2 cellular contexts compared by ENCODE assay signal in genomic region chr5:139297439-139298133, GRCh38.
TF ChIP-seq lines count a peak whose summit lies in the region.

No MANE protein-coding gene starts in this region.

TF ChIP-seq in A549, 52 proteins besides CTCF, POLR2A, EP300 and RAD21:
- TF ChIP-seq CBX8 (IDR thresholded peaks at IDR 0.05) (no peak), SMC3 (IDR thresholded peaks at IDR 0.05) (no peak), HOXB5 (CRISPR knock-in tag; IDR thresholded peaks at IDR 0.05) (no peak), FOSL2 (IDR thresholded peaks at IDR 0.05) (no peak), FOSL2 (CRISPR knock-in tag; IDR thresholded peaks at IDR 0.05) (no peak), GATA3 (IDR thresholded peaks at IDR 0.05; ENCODE audit: borderline replicate concordance) (no peak), FOXS1 (CRISPR knock-in tag; IDR thresholded peaks at IDR 0.05) (no peak), ZNF302 (CRISPR knock-in tag; IDR thresholded peaks at IDR 0.05) (no peak), USF2 (IDR thresholded peaks at IDR 0.05) (no peak), JUNB (IDR thresholded peaks at IDR 0.05) (no peak), CHD2 (IDR thresholded peaks at IDR 0.05; ENCODE audit: low read length, partially characterized antibody) (no peak), ZSCAN20 (CRISPR knock-in tag; IDR thresholded peaks at IDR 0.05) (no peak), RNF2 (IDR thresholded peaks at IDR 0.05; ENCODE audit: borderline replicate concordance, low read depth) (no peak), HOXA7 (CRISPR knock-in tag; IDR thresholded peaks at IDR 0.05) (no peak), ELK1 (IDR thresholded peaks at IDR 0.05; ENCODE audit: low read depth, low read length) (no peak), FOSB (CRISPR knock-in tag; IDR thresholded peaks at IDR 0.05) (no peak), HES2 (IDR thresholded peaks at IDR 0.05) (no peak), KDM1A (IDR thresholded peaks at IDR 0.05; ENCODE audit: low read depth) (no peak), ZC3H11A (IDR thresholded peaks at IDR 0.05) (no peak)
- TF ChIP-seq, protein P1, sequence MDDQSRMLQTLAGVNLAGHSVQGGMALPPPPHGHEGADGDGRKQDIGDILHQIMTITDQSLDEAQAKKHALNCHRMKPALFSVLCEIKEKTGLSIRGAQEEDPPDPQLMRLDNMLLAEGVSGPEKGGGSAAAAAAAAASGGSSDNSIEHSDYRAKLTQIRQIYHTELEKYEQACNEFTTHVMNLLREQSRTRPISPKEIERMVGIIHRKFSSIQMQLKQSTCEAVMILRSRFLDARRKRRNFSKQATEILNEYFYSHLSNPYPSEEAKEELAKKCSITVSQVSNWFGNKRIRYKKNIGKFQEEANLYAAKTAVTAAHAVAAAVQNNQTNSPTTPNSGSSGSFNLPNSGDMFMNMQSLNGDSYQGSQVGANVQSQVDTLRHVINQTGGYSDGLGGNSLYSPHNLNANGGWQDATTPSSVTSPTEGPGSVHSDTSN (IDR thresholded peaks at IDR 0.05) = no peak

TF ChIP-seq in GM23338, 12 proteins besides CTCF, POLR2A, EP300 and RAD21:
- TF ChIP-seq, protein P2, sequence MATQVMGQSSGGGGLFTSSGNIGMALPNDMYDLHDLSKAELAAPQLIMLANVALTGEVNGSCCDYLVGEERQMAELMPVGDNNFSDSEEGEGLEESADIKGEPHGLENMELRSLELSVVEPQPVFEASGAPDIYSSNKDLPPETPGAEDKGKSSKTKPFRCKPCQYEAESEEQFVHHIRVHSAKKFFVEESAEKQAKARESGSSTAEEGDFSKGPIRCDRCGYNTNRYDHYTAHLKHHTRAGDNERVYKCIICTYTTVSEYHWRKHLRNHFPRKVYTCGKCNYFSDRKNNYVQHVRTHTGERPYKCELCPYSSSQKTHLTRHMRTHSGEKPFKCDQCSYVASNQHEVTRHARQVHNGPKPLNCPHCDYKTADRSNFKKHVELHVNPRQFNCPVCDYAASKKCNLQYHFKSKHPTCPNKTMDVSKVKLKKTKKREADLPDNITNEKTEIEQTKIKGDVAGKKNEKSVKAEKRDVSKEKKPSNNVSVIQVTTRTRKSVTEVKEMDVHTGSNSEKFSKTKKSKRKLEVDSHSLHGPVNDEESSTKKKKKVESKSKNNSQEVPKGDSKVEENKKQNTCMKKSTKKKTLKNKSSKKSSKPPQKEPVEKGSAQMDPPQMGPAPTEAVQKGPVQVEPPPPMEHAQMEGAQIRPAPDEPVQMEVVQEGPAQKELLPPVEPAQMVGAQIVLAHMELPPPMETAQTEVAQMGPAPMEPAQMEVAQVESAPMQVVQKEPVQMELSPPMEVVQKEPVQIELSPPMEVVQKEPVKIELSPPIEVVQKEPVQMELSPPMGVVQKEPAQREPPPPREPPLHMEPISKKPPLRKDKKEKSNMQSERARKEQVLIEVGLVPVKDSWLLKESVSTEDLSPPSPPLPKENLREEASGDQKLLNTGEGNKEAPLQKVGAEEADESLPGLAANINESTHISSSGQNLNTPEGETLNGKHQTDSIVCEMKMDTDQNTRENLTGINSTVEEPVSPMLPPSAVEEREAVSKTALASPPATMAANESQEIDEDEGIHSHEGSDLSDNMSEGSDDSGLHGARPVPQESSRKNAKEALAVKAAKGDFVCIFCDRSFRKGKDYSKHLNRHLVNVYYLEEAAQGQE (IDR thresholded peaks at IDR 0.05; ENCODE audit: unreplicated experiment) = no peak
- TF ChIP-seq EZH2phosphoT487 (IDR thresholded peaks at IDR 0.05; ENCODE audit: unreplicated experiment) (no peak), ZNF331 (CRISPR knock-in tag; IDR thresholded peaks at IDR 0.05; ENCODE audit: low read depth) (no peak), JUNB (IDR thresholded peaks at IDR 0.05; ENCODE audit: unreplicated experiment) (no peak), POLR2AphosphoS5 (IDR thresholded peaks at IDR 0.05; ENCODE audit: low read depth) (no peak), ZNF462 (CRISPR knock-in tag; IDR thresholded peaks at IDR 0.05) (no peak), ETS1 (IDR thresholded peaks at IDR 0.05) (no peak), CREB1 (CRISPR knock-in tag; IDR thresholded peaks at IDR 0.05; ENCODE audit: low read depth) (no peak), ZNF114 (CRISPR knock-in tag; IDR thresholded peaks at IDR 0.05) (no peak)
